21 cellular contexts compared by ENCODE assay signal in the genomic region with DNA sequence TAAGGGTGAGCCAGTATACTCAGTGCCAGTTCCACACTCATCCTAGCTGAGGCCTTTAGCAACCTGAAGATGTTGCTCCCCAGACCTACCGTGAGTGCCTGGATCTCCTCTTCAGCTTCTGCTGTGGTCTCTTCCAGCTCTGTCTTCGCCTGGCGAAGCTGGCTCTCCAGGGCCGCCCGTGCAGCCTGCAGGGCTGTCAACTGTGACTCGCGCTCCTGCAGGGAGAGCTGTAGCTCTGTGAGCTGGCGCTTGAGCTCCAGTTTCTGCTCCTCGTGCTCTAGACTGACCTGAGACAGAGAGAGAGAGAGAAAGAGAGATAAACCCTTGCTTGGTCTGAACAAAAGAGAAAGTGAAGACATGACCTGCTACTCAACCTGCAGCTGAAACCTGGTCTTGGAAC.
"Had no signal": no experiment of that assay in that cellular context is flagged by ENCODE, and none has a peak within 500 bp of the region (broad histone marks: within the 10 kb centered on the region; RNA-seq: fewer than 3 reads in every experiment).

No MANE protein-coding gene starts in this region.

- H3K9ac ChIP-seq: KMS-11 had no signal

- ATAC-seq: activated naive CD4-positive, alpha-beta T cell treated with anti-CD3 and anti-CD28 coated beads, Interleukin-2, amount 50 U/mL, for 72 hours; activated T-cell treated with anti-CD3 and anti-CD28 coated beads, Interleukin-2, amount 50 U/mL, for 4 hours had no signal

- H3K27me3 Mint-ChIP-seq: activated B cell treated with CpG ODN at 0.5 μM for 24 hours; activated CD4-positive, alpha-beta memory T cell treated with anti-CD3 and anti-CD28 coated beads for 36 hours; activated CD4-positive, alpha-beta T cell treated with anti-CD3 and anti-CD28 coated beads, Interleukin-2, amount 10 ng/mL, durations not matched to agents 7 days and 5 days had no signal

- H3K4me1 Mint-ChIP-seq: activated B cell treated with CpG ODN at 0.5 μM for 24 hours; activated CD4-positive, alpha-beta T cell treated with anti-CD3 and anti-CD28 coated beads, Interleukin-2, amount 10 ng/mL, durations not matched to agents 7 days and 5 days had no signal

- H3K27ac ChIP-seq: brain microvascular endothelial cell, cardiac muscle cell, KMS-11 had no signal

- H3K4me3 Mint-ChIP-seq: activated B cell treated with CpG ODN at 0.5 μM for 24 hours; activated CD4-positive, alpha-beta memory T cell treated with anti-CD3 and anti-CD28 coated beads for 36 hours; activated CD4-positive, alpha-beta T cell treated with anti-CD3 and anti-CD28 coated beads, Interleukin-2, amount 10 ng/mL, durations not matched to agents 7 days and 5 days; activated T-cell treated with anti-CD3 and anti-CD28 coated beads, Interleukin-2, amount 50 U/mL, for 4 hours; T-helper 1 cell treated with Interleukin-12 subunit alpha and Interleukin-12 subunit beta and Interleukin-4 antibody, amounts not matched to agents 30 μg/mL and 1 μg/mL, for 36 hours had no signal

- DNase-seq: activated B cell treated with CpG ODN at 0.5 μM for 24 hours; activated CD4-positive, alpha-beta memory T cell treated with anti-CD3 and anti-CD28 coated beads for 36 hours; activated CD4-positive, alpha-beta T cell treated with anti-CD3 and anti-CD28 coated beads, Interleukin-2, amount 10 ng/mL, durations not matched to agents 7 days and 5 days; activated CD8-positive, alpha-beta memory T cell treated with anti-CD3 and anti-CD28 coated beads for 24 hours; activated effector memory CD4-positive, alpha-beta T cell treated with anti-CD3 and anti-CD28 coated beads, Interleukin-2, amount 50 U/mL, for 16 hours; activated naive CD4-positive, alpha-beta T cell treated with Interleukin-2 at 50 U/mL for 16 hours; activated T-cell treated with anti-CD3 and anti-CD28 coated beads, Interleukin-2, amount 50 U/mL, for 4 hours; brain microvascular endothelial cell; MG63; MV-4-11; NCI-H1092 treated with DMSO at 0.1 percent for 48 hours; NCI-H1436; NCI-H1694 treated with DMSO at 0.1 percent for 48 hours; NCI-H2029 treated with DMSO at 0.1 percent for 48 hours; NCI-H446; NCI-H524; SHP77 treated with DMSO at 0.1 percent for 48 hours had no signal

- H3K27ac Mint-ChIP-seq: activated B cell treated with CpG ODN at 0.5 μM for 24 hours; activated CD4-positive, alpha-beta memory T cell treated with anti-CD3 and anti-CD28 coated beads for 36 hours; activated CD4-positive, alpha-beta T cell treated with anti-CD3 and anti-CD28 coated beads, Interleukin-2, amount 10 ng/mL, durations not matched to agents 7 days and 5 days; activated naive CD4-positive, alpha-beta T cell treated with anti-CD3 and anti-CD28 coated beads, Interleukin-2, amount 50 U/mL, for 72 hours; T-helper 1 cell treated with Interleukin-12 subunit alpha and Interleukin-12 subunit beta and Interleukin-4 antibody, amounts not matched to agents 30 μg/mL and 1 μg/mL, for 36 hours had no signal

- H3K36me3 ChIP-seq: brain microvascular endothelial cell, cardiac muscle cell had no signal

- H3K27me3 ChIP-seq: brain microvascular endothelial cell, cardiac muscle cell, MG63 had no signal

- H3K9me3 Mint-ChIP-seq: activated B cell treated with CpG ODN at 0.5 μM for 24 hours; activated CD4-positive, alpha-beta memory T cell treated with anti-CD3 and anti-CD28 coated beads for 36 hours; activated naive CD4-positive, alpha-beta T cell treated with anti-CD3 and anti-CD28 coated beads, Interleukin-2, amount 50 U/mL, for 72 hours; activated T-cell treated with anti-CD3 and anti-CD28 coated beads, Interleukin-2, amount 50 U/mL, for 4 hours; T-helper 1 cell treated with Interleukin-12 subunit alpha and Interleukin-12 subunit beta and Interleukin-4 antibody, amounts not matched to agents 30 μg/mL and 1 μg/mL, for 36 hours had no signal

- H3K4me3 ChIP-seq: cardiac muscle cell, MG63 had no signal
